ENCODE assay signal across 7 cellular contexts in the genomic region with DNA sequence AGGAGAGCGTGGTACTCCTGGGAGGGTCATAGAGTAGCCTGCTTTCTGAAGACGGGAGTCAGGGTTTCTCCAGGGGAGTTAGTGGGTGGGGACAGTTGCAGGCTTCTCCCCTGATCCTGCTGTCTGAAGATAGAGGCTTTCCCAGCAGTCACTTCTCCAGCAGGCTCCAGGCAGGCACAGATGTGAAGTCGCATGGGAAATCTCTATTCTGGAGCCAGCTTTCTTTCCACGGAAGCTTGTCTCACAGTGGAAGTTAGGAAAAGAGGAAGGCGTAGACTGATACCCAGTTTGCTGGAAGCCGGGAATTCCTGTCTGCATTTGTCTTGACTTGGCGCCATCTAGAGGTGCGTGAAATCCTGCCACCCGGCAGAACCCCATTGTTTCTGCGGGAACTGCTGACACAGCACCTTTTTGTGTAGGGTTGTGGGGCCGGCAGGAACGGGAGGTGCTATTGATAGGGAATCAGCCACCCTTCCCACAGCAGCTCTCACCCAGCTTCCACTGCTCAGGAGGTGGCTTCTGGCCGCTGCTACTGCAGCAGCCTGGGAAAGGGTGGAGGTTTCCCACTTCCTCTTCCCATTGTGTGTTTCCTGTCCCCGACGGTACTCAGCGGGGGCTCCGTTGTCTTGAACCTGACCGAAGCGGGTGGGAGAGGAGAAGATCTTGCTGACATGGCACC. TPM values are rescaled to one million over a fixed set of nuclear protein-coding genes. Genes with fewer than 3 reads are reported as not detected.
DNase-seq lines count a peak whose midpoint lies in the region; ATAC-seq, FAIRE-seq and TF ChIP-seq lines count a peak whose summit lies in the region.

No MANE protein-coding gene starts in this region.

- H3K79me2 ChIP-seq in keratinocyte (ENCODE audit: control insufficient read depth, insufficient read depth, low read length), result no peaks in the 10 kb centered on the region

- no peaks in the 10 kb centered on the region for H4K20me1 ChIP-seq in keratinocyte (ENCODE audit: control insufficient read depth, extremely low read depth, insufficient read depth, low read length)

- H3K4me2 ChIP-seq in keratinocyte (ENCODE audit: control insufficient read depth, extremely low read depth, insufficient read depth, low read depth, low read length), result no peak overlapping the region

- no peaks in the 10 kb centered on the region for H3K27me3 Mint-ChIP-seq in activated B cell treated with CpG ODN at 0.5 μM for 24 hours

- POLR2A ChIA-PET in activated B cell treated with CpG ODN at 0.5 μM for 24 hours (lab: Charles Lee), result interaction anchor here (1.1 to 1.2 kb wide), 2 partner anchors 130 to 233 kb away, joined by 3 read pairs; a partner anchor contains a TSS

- no peak overlapping the region for H3K27ac ChIP-seq in keratinocyte (ENCODE audit: control insufficient read depth, insufficient read depth, low read length)

- TF ChIP-seq CTCF in activated B cell treated with CpG ODN at 0.5 μM for 24 hours (IDR thresholded peaks at IDR 0.05), result no peak
- peak; percentile 87 to 93 (median 89) for TF ChIP-seq CTCF in keratinocyte (optimal IDR thresholded peaks at IDR 0.05 in 1 of 3, IDR thresholded peaks at IDR 0.05 in 1 of 3, conservative IDR thresholded peaks at IDR 0.05 in 1 of 3; ENCODE audit: extremely low read depth in 1 of 3, insufficient read depth in 2 of 3, low read length in 3 of 3)

- H3K9me3 ChIP-seq in keratinocyte (ENCODE audit: control insufficient read depth, low read depth, low read length), result no peaks in the 10 kb centered on the region

- no peaks in the 10 kb centered on the region for H3K27me3 ChIP-seq in keratinocyte (ENCODE audit: control insufficient read depth, extremely low read depth, insufficient read depth, low read length)

- no peak for DNase-seq in GM12892 (ENCODE audit: insufficient read length)
- peak; percentile 62 for DNase-seq in NCI-H2171 (lab: John Stamatoyannopoulos, UW)
- DNase-seq in activated B cell treated with CpG ODN at 0.5 μM for 24 hours, result no peak
- peak; percentile 84 for DNase-seq in cerebellar cortex (ENCODE audit: low spot score)
- no peak for DNase-seq in keratinocyte (ENCODE audit: low read depth, low spot score)
- DNase-seq in stimulated activated CD4-positive, alpha-beta T cell treated with anti-CD3 and anti-CD28 coated beads, Interleukin-15, amount 100 ng/mL, for 48 hours (ENCODE audit: low read depth in 2 of 2), result peak; percentile 14 to 38

- H3K36me3 Mint-ChIP-seq in activated B cell treated with CpG ODN at 0.5 μM for 24 hours (ENCODE audit: low read depth), result peaks cover 48% of the 10 kb centered on the region

- H3K4me1 ChIP-seq in keratinocyte (ENCODE audit: control insufficient read depth, extremely low read depth, insufficient read depth, low read length), result no peaks in the 10 kb centered on the region

- intact Hi-C loops in activated B cell treated with CpG ODN at 0.5 μM for 24 hours (cut with micrococcal nuclease), result loop anchor here (1.0 to 5.0 kb wide), 2 partner anchors 135 to 234 kb away; no protein-coding TSS in a partner anchor

- no peaks in the 10 kb centered on the region for H3K9me3 Mint-ChIP-seq in activated B cell treated with CpG ODN at 0.5 μM for 24 hours

- dilution Hi-C loops in keratinocyte (cut with MboI; ENCODE audit: extremely low pct_ligation_motif_present, low sequenced_read_pairs), result no loop called here

- ATAC-seq in activated B cell treated with CpG ODN at 0.5 μM for 24 hours (ENCODE audit: low read depth), result peak; percentile 64
- no peak for ATAC-seq in GM18873 (IDR thresholded peaks at IDR 0.05; ENCODE audit: low FRiP score, unreplicated experiment)

- no peak overlapping the region for H3K27ac Mint-ChIP-seq in activated B cell treated with CpG ODN at 0.5 μM for 24 hours

- peak; percentile 93 for FAIRE-seq in GM12892 (lab: Jason Lieb, UNC)
- peak; percentile 98 for FAIRE-seq in keratinocyte (lab: Jason Lieb, UNC)

- no peak overlapping the region for H3K4me3 Mint-ChIP-seq in activated B cell treated with CpG ODN at 0.5 μM for 24 hours

- TF ChIP-seq POLR2A in GM12892 (IDR thresholded peaks at IDR 0.05; ENCODE audit: low read depth, low read length), result no peak

- peaks cover 28 to 40% of the 10 kb centered on the region in 2 experiments for H3K36me3 ChIP-seq in keratinocyte (ENCODE audit: control insufficient read depth in 2 of 2, extremely low read depth in 1 of 2, insufficient read depth in 2 of 2, low read length in 2 of 2)

- no peak overlapping the region for H3K9ac ChIP-seq in keratinocyte (ENCODE audit: control insufficient read depth, extremely low read depth, insufficient read depth, low read length)

- no peak overlapping the region for H2AFZ ChIP-seq in keratinocyte (ENCODE audit: control insufficient read depth, low read length)

- no peaks in the 10 kb centered on the region for H3K9me1 ChIP-seq in keratinocyte (ENCODE audit: control insufficient read depth, extremely low read depth, insufficient read depth, low read length)

- no peak overlapping the region for H3K4me3 ChIP-seq in keratinocyte (ENCODE audit: control insufficient read depth in 2 of 3, extremely low read depth in 1 of 3, insufficient read depth in 2 of 3, low read depth in 1 of 3, low read length in 3 of 3)

- H3K4me1 Mint-ChIP-seq in activated B cell treated with CpG ODN at 0.5 μM for 24 hours, result peaks cover 10% of the 10 kb centered on the region

- CTCF ChIA-PET in activated B cell treated with CpG ODN at 0.5 μM for 24 hours (lab: Charles Lee), result interaction anchor here (1.0 to 3.2 kb wide), 5 partner anchors 22 to 233 kb away, joined by 3 to 13 read pairs (median 7); no protein-coding TSS in a partner anchor

RNA-seq across cellular contexts. Expression of a gene that starts 28.5 kb away (rescaled TPM):
- not detected for polyA plus RNA-seq in GM12892 (2012; ENCODE audit: missing spikeins)
- 0.40 and 1.3 TPM in 2 replicates for total RNA-seq in activated B cell treated with CpG ODN at 0.5 μM for 24 hours
- 0.42 to 0.81 TPM (median 0.42 TPM) in 3 replicates for polyA plus RNA-seq in keratinocyte
- polyA plus RNA-seq in keratinocyte (2011; ENCODE audit: low read depth), result not detected
- polyA plus RNA-seq in keratinocyte (2011; cell fraction: cytosol; rRNA removed), result 0.22 and 1.1 TPM in 2 replicates
- 0.34 and 0.44 TPM in 2 replicates for polyA plus RNA-seq in keratinocyte (2011; cell fraction: nucleus; rRNA removed)
- 0.83 and 1.9 TPM in 2 replicates for polyA plus RNA-seq in keratinocyte (2012; ENCODE audit: low replicate concordance)
- polyA minus RNA-seq in keratinocyte, result 0.53 to 2.2 TPM in 2 of 3 replicates, not detected in the other
- 3.3 TPM for polyA minus RNA-seq in keratinocyte (2011; cell fraction: cytosol; rRNA and poly(A)+ RNA removed)
- 0.95 TPM in 1 of 2 replicates, not detected in the other for polyA minus RNA-seq in keratinocyte (2011; cell fraction: nucleus; rRNA and poly(A)+ RNA removed)

RNA-seq across cellular contexts. Expression of a gene that starts 57.3 kb away (rescaled TPM):
- polyA plus RNA-seq in GM12892 (2012; ENCODE audit: missing spikeins), result 1.7 TPM
- total RNA-seq in activated B cell treated with CpG ODN at 0.5 μM for 24 hours, result 32.0 and 32.4 TPM in 2 replicates
- polyA plus RNA-seq in keratinocyte, result 11.1 to 19.9 TPM (median 11.5 TPM) in 3 replicates
- 0.42 TPM for polyA plus RNA-seq in keratinocyte (2011; ENCODE audit: low read depth)
- polyA plus RNA-seq in keratinocyte (2011; cell fraction: cytosol; rRNA removed), result 4.4 and 26.3 TPM in 2 replicates
- 5.1 and 8.9 TPM in 2 replicates for polyA plus RNA-seq in keratinocyte (2011; cell fraction: nucleus; rRNA removed)
- polyA plus RNA-seq in keratinocyte (2012; ENCODE audit: low replicate concordance), result 8.8 and 35.2 TPM in 2 replicates
- polyA minus RNA-seq in keratinocyte, result 0.99 to 5.4 TPM (median 1.5 TPM) in 3 replicates
- 51.8 TPM for polyA minus RNA-seq in keratinocyte (2011; cell fraction: cytosol; rRNA and poly(A)+ RNA removed)
- 5.1 and 8.3 TPM in 2 replicates for polyA minus RNA-seq in keratinocyte (2011; cell fraction: nucleus; rRNA and poly(A)+ RNA removed)

Comparison
In these comparisons a context has a peak if more than half of its experiments do, and no peak if none do; other contexts are left out.
1. DNase-seq: peak in NCI-H2171 (single experiment), cerebellar cortex (single experiment) and stimulated activated CD4-positive, alpha-beta T cell treated with anti-CD3 and anti-CD28 coated beads, Interleukin-15, amount 100 ng/mL, for 48 hours (2 of 2); none in GM12892 (single experiment), activated B cell treated with CpG ODN at 0.5 μM for 24 hours (single experiment) and keratinocyte (single experiment).